In genomic region chr21:31351438-31351837, GRCh38 we compare ENCODE assay signal across 15 cellular contexts. TPM values are rescaled to one million over a fixed set of nuclear protein-coding genes. Genes with fewer than 3 reads are reported as not detected.
DNase-seq lines count a peak whose midpoint lies in the region; ATAC-seq, FAIRE-seq and TF ChIP-seq lines count a peak whose summit lies in the region.
"Had no signal": no experiment of that assay in that cellular context is flagged by ENCODE, and none has a peak within 500 bp of the region (broad histone marks: within the 10 kb centered on the region; RNA-seq: fewer than 3 reads in every experiment).

No MANE protein-coding gene starts in this region.

- no peaks in the 10 kb centered on the region for H3K27me3 Mint-ChIP-seq in activated naive CD8-positive, alpha-beta T cell
- H3K27me3 Mint-ChIP-seq in activated naive CD8-positive, alpha-beta T cell treated with anti-CD3 and anti-CD28 coated beads for 36 hours, result peaks cover 6% of the 10 kb centered on the region

- intact Hi-C loops in left cardiac atrium (cut with DNase I), result no loop called here

- peaks cover 7% of the 10 kb centered on the region for H3K36me3 Mint-ChIP-seq in activated naive CD8-positive, alpha-beta T cell
- H3K36me3 Mint-ChIP-seq in activated naive CD8-positive, alpha-beta T cell treated with anti-CD3 and anti-CD28 coated beads for 36 hours, result peaks cover 9% of the 10 kb centered on the region

- FAIRE-seq in urothelium cell line (lab: Jason Lieb, UNC), result no peak

- H3K27ac Mint-ChIP-seq in activated naive CD8-positive, alpha-beta T cell, result peak overlapping the region; percentile 83
- no peak overlapping the region for H3K27ac Mint-ChIP-seq in activated naive CD8-positive, alpha-beta T cell treated with anti-CD3 and anti-CD28 coated beads for 36 hours

- no peak overlapping the region for H3K4me3 Mint-ChIP-seq in activated naive CD8-positive, alpha-beta T cell
- H3K4me3 Mint-ChIP-seq in activated naive CD8-positive, alpha-beta T cell treated with anti-CD3 and anti-CD28 coated beads for 36 hours, result no peak overlapping the region

- DNase-seq in activated naive CD8-positive, alpha-beta T cell treated with anti-CD3 and anti-CD28 coated beads for 36 hours, result no peak
- DNase-seq in fibroblast of the conjunctiva (ENCODE audit: low read depth), result peak; percentile 26
- DNase-seq in urothelium cell line (ENCODE audit: low spot score), result peak; percentile 80
- DNase-seq in left cardiac atrium, result no peak
- DNase-seq in NCI-H2227 treated with DMSO at 0.1 percent for 48 hours (lab: John Stamatoyannopoulos, UW), result no peak
- DNase-seq: cerebellar nuclear complex; DND-41; left ventricle myocardium inferior; NCI-H187 treated with DMSO at 0.1 percent for 48 hours; NK-92 treated with Interleukin-12 subunit alpha and Interleukin-12 subunit beta, amount 100 ng/mL, for 24 hours; nucleus accumbens; stomach had no signal

- peak; percentile 39; the same call in 2 of the 3 replicates for ATAC-seq in SK-N-SH treated with all-trans-retinoic acid at 6 μM for 48 hours
- no peak for ATAC-seq in GM21367 (IDR thresholded peaks at IDR 0.05; ENCODE audit: unreplicated experiment)
- ATAC-seq in left cardiac atrium, result no peak

- H3K4me1 Mint-ChIP-seq in activated naive CD8-positive, alpha-beta T cell (ENCODE audit: low read depth), result peaks cover 62% of the 10 kb centered on the region
- H3K4me1 Mint-ChIP-seq in activated naive CD8-positive, alpha-beta T cell treated with anti-CD3 and anti-CD28 coated beads for 36 hours, result peaks cover 34% of the 10 kb centered on the region

- H3K9me3 Mint-ChIP-seq in activated naive CD8-positive, alpha-beta T cell (ENCODE audit: low read depth), result no peaks in the 10 kb centered on the region
- peaks cover 8% of the 10 kb centered on the region for H3K9me3 Mint-ChIP-seq in activated naive CD8-positive, alpha-beta T cell treated with anti-CD3 and anti-CD28 coated beads for 36 hours

TF ChIP-seq in SK-N-SH treated with all-trans-retinoic acid at 6 μM for 48 hours, 23 proteins besides CTCF, POLR2A, EP300 and RAD21:
- TF ChIP-seq PPARA (CRISPR knock-in tag; IDR thresholded peaks at IDR 0.05; ENCODE audit: borderline replicate concordance), result no peak
- no peak for TF ChIP-seq ZC3H10 (CRISPR knock-in tag; IDR thresholded peaks at IDR 0.05)
- no peak for TF ChIP-seq ESRRG (CRISPR knock-in tag; IDR thresholded peaks at IDR 0.05)
TF ChIP-seq in SK-N-SH treated with all-trans-retinoic acid at 6 μM for 48 hours: peak in this region for 0.

RNA-seq across cellular contexts. Expression of gene TIAM1, which starts 7.4 kb away (rescaled TPM):
- 10 to 100 TPM; 28.2 to 29.3 TPM for total RNA-seq in activated naive CD8-positive, alpha-beta T cell treated with anti-CD3 and anti-CD28 coated beads for 36 hours
- 1 to 10 TPM; 5.0 to 6.7 TPM for total RNA-seq in left cardiac atrium

Comparison
In these comparisons a context has a peak if more than half of its experiments do, and no peak if none do; other contexts are left out.
1. DNase-seq: peak in fibroblast of the conjunctiva (single experiment) and urothelium cell line (single experiment); none in activated naive CD8-positive, alpha-beta T cell treated with anti-CD3 and anti-CD28 coated beads for 36 hours (single experiment), left cardiac atrium (single experiment) and NCI-H2227 treated with DMSO at 0.1 percent for 48 hours (single experiment).